1 cellular context compared by ENCODE assay signal in the genomic region with DNA sequence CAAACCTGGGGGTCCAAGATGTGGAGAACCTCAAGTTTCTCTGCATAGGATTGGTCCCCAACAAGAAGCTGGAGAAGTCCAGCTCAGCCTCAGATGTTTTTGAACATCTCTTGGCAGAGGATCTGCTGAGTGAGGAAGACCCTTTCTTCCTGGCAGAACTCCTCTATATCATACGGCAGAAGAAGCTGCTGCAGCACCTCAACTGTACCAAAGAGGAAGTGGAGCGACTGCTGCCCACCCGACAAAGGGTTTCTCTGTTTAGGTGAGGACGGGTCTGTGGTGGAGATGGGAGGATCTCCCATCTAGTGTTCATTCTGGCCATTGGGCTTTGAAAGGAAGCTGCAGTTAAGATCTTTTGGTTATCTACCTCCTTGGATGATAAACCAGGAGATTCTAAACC.
TF ChIP-seq lines count a peak whose summit lies in the region.

No MANE protein-coding gene starts in this region.

TF ChIP-seq in SK-N-SH, 30 proteins besides CTCF, POLR2A, EP300 and RAD21 (continued from another document):
- TF ChIP-seq USF2 (IDR thresholded peaks at IDR 0.05; ENCODE audit: borderline replicate concordance, low read depth, low read length), result no peak
- TF ChIP-seq MAX (IDR thresholded peaks at IDR 0.05; ENCODE audit: low read depth), result no peak
- no peak for TF ChIP-seq ELF1 (IDR thresholded peaks at IDR 0.05)
- TF ChIP-seq, protein P1, sequence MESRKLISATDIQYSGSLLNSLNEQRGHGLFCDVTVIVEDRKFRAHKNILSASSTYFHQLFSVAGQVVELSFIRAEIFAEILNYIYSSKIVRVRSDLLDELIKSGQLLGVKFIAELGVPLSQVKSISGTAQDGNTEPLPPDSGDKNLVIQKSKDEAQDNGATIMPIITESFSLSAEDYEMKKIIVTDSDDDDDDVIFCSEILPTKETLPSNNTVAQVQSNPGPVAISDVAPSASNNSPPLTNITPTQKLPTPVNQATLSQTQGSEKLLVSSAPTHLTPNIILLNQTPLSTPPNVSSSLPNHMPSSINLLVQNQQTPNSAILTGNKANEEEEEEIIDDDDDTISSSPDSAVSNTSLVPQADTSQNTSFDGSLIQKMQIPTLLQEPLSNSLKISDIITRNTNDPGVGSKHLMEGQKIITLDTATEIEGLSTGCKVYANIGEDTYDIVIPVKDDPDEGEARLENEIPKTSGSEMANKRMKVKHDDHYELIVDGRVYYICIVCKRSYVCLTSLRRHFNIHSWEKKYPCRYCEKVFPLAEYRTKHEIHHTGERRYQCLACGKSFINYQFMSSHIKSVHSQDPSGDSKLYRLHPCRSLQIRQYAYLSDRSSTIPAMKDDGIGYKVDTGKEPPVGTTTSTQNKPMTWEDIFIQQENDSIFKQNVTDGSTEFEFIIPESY (IDR thresholded peaks at IDR 0.05; ENCODE audit: borderline replicate concordance, low read depth), result no peak
- TF ChIP-seq, protein P2, sequence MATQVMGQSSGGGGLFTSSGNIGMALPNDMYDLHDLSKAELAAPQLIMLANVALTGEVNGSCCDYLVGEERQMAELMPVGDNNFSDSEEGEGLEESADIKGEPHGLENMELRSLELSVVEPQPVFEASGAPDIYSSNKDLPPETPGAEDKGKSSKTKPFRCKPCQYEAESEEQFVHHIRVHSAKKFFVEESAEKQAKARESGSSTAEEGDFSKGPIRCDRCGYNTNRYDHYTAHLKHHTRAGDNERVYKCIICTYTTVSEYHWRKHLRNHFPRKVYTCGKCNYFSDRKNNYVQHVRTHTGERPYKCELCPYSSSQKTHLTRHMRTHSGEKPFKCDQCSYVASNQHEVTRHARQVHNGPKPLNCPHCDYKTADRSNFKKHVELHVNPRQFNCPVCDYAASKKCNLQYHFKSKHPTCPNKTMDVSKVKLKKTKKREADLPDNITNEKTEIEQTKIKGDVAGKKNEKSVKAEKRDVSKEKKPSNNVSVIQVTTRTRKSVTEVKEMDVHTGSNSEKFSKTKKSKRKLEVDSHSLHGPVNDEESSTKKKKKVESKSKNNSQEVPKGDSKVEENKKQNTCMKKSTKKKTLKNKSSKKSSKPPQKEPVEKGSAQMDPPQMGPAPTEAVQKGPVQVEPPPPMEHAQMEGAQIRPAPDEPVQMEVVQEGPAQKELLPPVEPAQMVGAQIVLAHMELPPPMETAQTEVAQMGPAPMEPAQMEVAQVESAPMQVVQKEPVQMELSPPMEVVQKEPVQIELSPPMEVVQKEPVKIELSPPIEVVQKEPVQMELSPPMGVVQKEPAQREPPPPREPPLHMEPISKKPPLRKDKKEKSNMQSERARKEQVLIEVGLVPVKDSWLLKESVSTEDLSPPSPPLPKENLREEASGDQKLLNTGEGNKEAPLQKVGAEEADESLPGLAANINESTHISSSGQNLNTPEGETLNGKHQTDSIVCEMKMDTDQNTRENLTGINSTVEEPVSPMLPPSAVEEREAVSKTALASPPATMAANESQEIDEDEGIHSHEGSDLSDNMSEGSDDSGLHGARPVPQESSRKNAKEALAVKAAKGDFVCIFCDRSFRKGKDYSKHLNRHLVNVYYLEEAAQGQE (IDR thresholded peaks at IDR 0.05; ENCODE audit: low read depth, low read length), result no peak
- no peak for TF ChIP-seq MXI1 (IDR thresholded peaks at IDR 0.05; ENCODE audit: low read depth, low read length)
- no peak for TF ChIP-seq EZH2phosphoT487 (IDR thresholded peaks at IDR 0.05; ENCODE audit: borderline replicate concordance, low read depth)
- no peak for TF ChIP-seq JUND (IDR thresholded peaks at IDR 0.05)
- TF ChIP-seq SMC3 (IDR thresholded peaks at IDR 0.05; ENCODE audit: low read depth, low read length), result no peak
- no peak for TF ChIP-seq RFX5 (IDR thresholded peaks at IDR 0.05; ENCODE audit: low read length)
- TF ChIP-seq, protein P3, sequence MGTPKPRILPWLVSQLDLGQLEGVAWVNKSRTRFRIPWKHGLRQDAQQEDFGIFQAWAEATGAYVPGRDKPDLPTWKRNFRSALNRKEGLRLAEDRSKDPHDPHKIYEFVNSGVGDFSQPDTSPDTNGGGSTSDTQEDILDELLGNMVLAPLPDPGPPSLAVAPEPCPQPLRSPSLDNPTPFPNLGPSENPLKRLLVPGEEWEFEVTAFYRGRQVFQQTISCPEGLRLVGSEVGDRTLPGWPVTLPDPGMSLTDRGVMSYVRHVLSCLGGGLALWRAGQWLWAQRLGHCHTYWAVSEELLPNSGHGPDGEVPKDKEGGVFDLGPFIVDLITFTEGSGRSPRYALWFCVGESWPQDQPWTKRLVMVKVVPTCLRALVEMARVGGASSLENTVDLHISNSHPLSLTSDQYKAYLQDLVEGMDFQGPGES (IDR thresholded peaks at IDR 0.05; ENCODE audit: low read depth, low read length), result no peak
- TF ChIP-seq TEAD4 (IDR thresholded peaks at IDR 0.05; ENCODE audit: borderline replicate concordance, insufficient read depth), result no peak
- no peak for TF ChIP-seq NRF1 (IDR thresholded peaks at IDR 0.05; ENCODE audit: low read depth, low read length)
- TF ChIP-seq FOSL2 (IDR thresholded peaks at IDR 0.05; ENCODE audit: borderline replicate concordance, low read depth), result no peak
TF ChIP-seq in SK-N-SH: peak in this region for 0.
